Comparison of ENCODE assay signal across 15 cellular contexts in the genomic region with DNA sequence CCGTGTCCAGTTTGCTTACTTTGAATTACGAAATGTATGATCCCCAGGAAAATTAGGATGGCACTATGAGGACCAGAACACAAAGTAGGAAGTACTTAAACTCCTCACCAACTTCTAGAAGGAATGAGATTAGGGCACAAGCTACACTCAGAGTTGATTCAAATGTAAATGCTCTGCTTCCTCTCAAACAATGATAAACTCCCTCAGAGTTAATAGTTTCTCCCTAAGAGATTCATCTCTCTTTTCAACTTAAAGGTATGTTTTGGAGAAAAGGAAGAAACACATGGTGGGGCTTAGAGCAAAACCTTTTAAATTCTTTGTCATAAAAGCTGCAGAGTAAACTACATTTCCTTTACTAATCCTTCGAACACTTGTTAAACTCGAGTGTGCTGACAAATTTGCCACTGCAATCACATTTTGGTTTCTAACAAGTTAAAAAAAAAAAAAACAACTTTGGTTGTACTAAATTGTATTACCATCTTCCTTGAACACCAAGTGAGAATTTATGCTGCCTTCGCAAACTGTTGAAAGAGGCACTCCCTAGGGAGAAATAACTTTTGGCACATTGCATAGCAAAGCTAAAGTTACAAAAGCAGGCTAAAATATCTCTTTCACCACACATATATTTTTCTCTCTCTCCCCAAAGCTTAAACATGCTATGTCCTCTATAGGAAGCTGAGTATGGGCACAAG.
A peak's percentile ranks its signal among the peaks of the same experiment; 100 is the strongest.
DNase-seq lines count a peak whose midpoint lies in the region; ATAC-seq, FAIRE-seq and TF ChIP-seq lines count a peak whose summit lies in the region.
"Had no signal": no experiment of that assay in that cellular context is flagged by ENCODE, and none has a peak within 500 bp of the region (broad histone marks: within the 10 kb centered on the region; RNA-seq: fewer than 3 reads in every experiment).

No MANE protein-coding gene starts in this region.

- POLR2A ChIA-PET in A673 (lab: Charles Lee; ENCODE audit: low non-redundant PET): no interaction called here

- TF ChIP-seq POLR2A in GM12892 (IDR thresholded peaks at IDR 0.05; ENCODE audit: low read depth, low read length): no peak

- H3K4me3 ChIP-seq in A673 (ENCODE audit: low read depth, low read length, poor library complexity, severe bottlenecking): no peak overlapping the region
- no peak overlapping the region for H3K4me3 ChIP-seq in HL-60 (replicated peaks; ENCODE audit: insufficient read depth, low read length)
- H3K4me3 ChIP-seq: A549 had no signal

- no peak for ATAC-seq in esophagus mucosa
- ATAC-seq: A549 had no signal

- no peaks in the 10 kb centered on the region for H3K9me3 ChIP-seq in A673 (ENCODE audit: low read depth, low read length, poor library complexity, severe bottlenecking)
- H3K9me3 ChIP-seq: A549 had no signal

- no peak for FAIRE-seq in GM12892 (lab: Jason Lieb, UNC)
- FAIRE-seq: A549 had no signal

- intact Hi-C loops in A673 (cut with micrococcal nuclease; ENCODE audit: unreplicated experiment): loop anchor here (2.0 to 10.0 kb wide), 2 partner anchors 63 to 141 kb away; no protein-coding TSS in a partner anchor

- H3K27ac ChIP-seq in A673 (ENCODE audit: low read depth, low read length, poor library complexity, severe bottlenecking) (no peak overlapping the region), HL-60 (replicated peaks) (peak overlapping the region; percentile 96)
- H3K27ac ChIP-seq: A549 had no signal

- peaks cover 87% of the 10 kb centered on the region for H3K27me3 ChIP-seq in A673 (replicated peaks; ENCODE audit: insufficient read depth, low read depth, low read length, poor library complexity)
- no peaks in the 10 kb centered on the region for H3K27me3 ChIP-seq in HL-60 (ENCODE audit: insufficient read depth, poor library complexity, severe bottlenecking)

- no TSS peak for BruUV-seq in A673 (replicated peaks; lab: Mats Ljungman, UMichigan)

- DNase-seq in A673 (ENCODE audit: low spot score) (peak; percentile 94), HL-60 (ENCODE audit: low read depth in 1 of 2, low spot score in 1 of 2) (no peak), dedifferentiated amniotic fluid mesenchymal stem cell (ENCODE audit: extremely low spot score) (peak; percentile 27), iPS-NIHi11 (ENCODE audit: low spot score) (peak; percentile 33), GM12892 (ENCODE audit: insufficient read length) (no peak), NCI-H2107 treated with DMSO at 0.1 percent for 48 hours (lab: John Stamatoyannopoulos, UW; ENCODE audit: unreplicated experiment) (no peak)
- no peak for DNase-seq in activated CD4-positive, alpha-beta T cell treated with anti-CD3 and anti-CD28 coated beads, Interleukin-2, amount 50 U/mL, for 48 hours
- DNase-seq: activated CD4-positive, alpha-beta T cell treated with anti-CD3 and anti-CD28 coated beads for 1 hour; activated naive CD8-positive, alpha-beta T cell treated with anti-CD3 and anti-CD28 coated beads for 36 hours; DMS153; NCI-H187; stimulated activated CD4-positive, alpha-beta T cell treated with anti-CD3 and anti-CD28 coated beads, Interleukin-12 subunit alpha, Interleukin-12 subunit beta, amount 100 ng/mL, for 4 hours; T-helper 2 cell had no signal

- CTCF ChIA-PET in A673 (lab: Charles Lee): no interaction called here

- peaks cover 24% of the 10 kb centered on the region for H3K4me1 ChIP-seq in A673 (ENCODE audit: insufficient read depth, low read length, poor library complexity, severe bottlenecking)
- H3K4me1 ChIP-seq: A549 had no signal

- H3K36me3 ChIP-seq in A673 (ENCODE audit: insufficient read depth, low read length, poor library complexity, severe bottlenecking): no peaks in the 10 kb centered on the region

- TF ChIP-seq CTCF in A673 (conservative IDR thresholded peaks at IDR 0.05; ENCODE audit: low read depth, low read length) (no peak), HL-60 (IDR thresholded peaks at IDR 0.05; ENCODE audit: insufficient read depth, low read length) (no peak)

Comparison
In these comparisons a context has a peak if more than half of its experiments do, and no peak if none do; other contexts are left out.
1. DNase-seq: peak in A673 (single experiment), dedifferentiated amniotic fluid mesenchymal stem cell (single experiment) and iPS-NIHi11 (single experiment); none in HL-60 (0 of 2), GM12892 (single experiment), NCI-H2107 treated with DMSO at 0.1 percent for 48 hours (single experiment) and activated CD4-positive, alpha-beta T cell treated with anti-CD3 and anti-CD28 coated beads, Interleukin-2, amount 50 U/mL, for 48 hours (0 of 2).